In genomic region chr5:36787365-36787764, GRCh38 we compare ENCODE assay signal across 13 cellular contexts.
DNase-seq lines count a peak whose midpoint lies in the region; ATAC-seq, FAIRE-seq and TF ChIP-seq lines count a peak whose summit lies in the region.
"Had no signal": no experiment of that assay in that cellular context is flagged by ENCODE, and none has a peak within 500 bp of the region (broad histone marks: within the 10 kb centered on the region; RNA-seq: fewer than 3 reads in every experiment).

No MANE protein-coding gene starts in this region.

- ATAC-seq in right lobe of liver, result peak; percentile 72 to 84 (median 78)
- ATAC-seq in GM21515 (IDR thresholded peaks at IDR 0.05; ENCODE audit: unreplicated experiment), result no peak
- ATAC-seq: CD8-positive, alpha-beta T cell had no signal

- no peaks in the 10 kb centered on the region for H3K36me3 ChIP-seq in BLaER1 treated with 17β-estradiol and CSF1 and Interleukin-3, amounts not matched to agents 10 nM and 100 nM
- H3K36me3 ChIP-seq in bronchial epithelial cell (ENCODE audit: control insufficient read depth, insufficient read depth, low read length) (no peaks in the 10 kb centered on the region), right lobe of liver (no peaks in the 10 kb centered on the region)

- no peak overlapping the region for H3K27ac ChIP-seq in BLaER1 treated with 17β-estradiol and CSF1 and Interleukin-3, amounts not matched to agents 10 nM and 100 nM
- H3K27ac ChIP-seq in right lobe of liver, result no peak overlapping the region

- no peak overlapping the region for H3K4me3 ChIP-seq in BLaER1 treated with 17β-estradiol and CSF1 and Interleukin-3, amounts not matched to agents 10 nM and 100 nM
- H3K4me3 ChIP-seq in bronchial epithelial cell (ENCODE audit: low read depth, low read length), result no peak overlapping the region
- H3K4me3 ChIP-seq in right lobe of liver, result no peak overlapping the region

- peak; percentile 55 for DNase-seq in HuH-7.5 (ENCODE audit: low spot score)
- DNase-seq in bronchial epithelial cell (ENCODE audit: low read depth), result no peak
- peak in 2 of 3 donors; percentile 40 to 64 for DNase-seq in right lobe of liver
- no peak for DNase-seq in posterior vena cava (ENCODE audit: low spot score)
- DNase-seq in frontal cortex (ENCODE audit: low spot score in 2 of 2), result no peak
- DNase-seq: CD8-positive, alpha-beta T cell; COR-L47; GF-D8 had no signal

- 28% methylated on average over 5 of the region's 5 CpGs for WGBS in right lobe of liver (ENCODE audit: insufficient coverage, low coverage, low lambda C conversion rate, missing lambda C conversion rate)

- H3K4me2 ChIP-seq in BLaER1 treated with 17β-estradiol and CSF1 and Interleukin-3, amounts not matched to agents 10 nM and 100 nM, result peak overlapping the region in 8 of 11 experiments; percentile 4 to 75 (median 22); a peak in 7 of 22 replicates

- no peak for TF ChIP-seq POLR2A in right lobe of liver (IDR thresholded peaks at IDR 0.05)

- no peaks in the 10 kb centered on the region for H3K27me3 ChIP-seq in BLaER1 treated with 17β-estradiol and CSF1 and Interleukin-3, amounts not matched to agents 10 nM and 100 nM
- no peaks in the 10 kb centered on the region for H3K27me3 ChIP-seq in bronchial epithelial cell (ENCODE audit: control insufficient read depth, insufficient read depth, low read length)
- no peaks in the 10 kb centered on the region for H3K27me3 ChIP-seq in right lobe of liver

- H4K20me1 ChIP-seq in BLaER1 treated with 17β-estradiol and CSF1 and Interleukin-3, amounts not matched to agents 10 nM and 100 nM, result no peaks in the 10 kb centered on the region

- peaks cover 0 to 24% (median 21%) of the 10 kb centered on the region in 10 experiments; a peak in 16 of 20 replicates for H3K4me1 ChIP-seq in BLaER1 treated with 17β-estradiol and CSF1 and Interleukin-3, amounts not matched to agents 10 nM and 100 nM
- peaks cover 0 to 35% (median 8%) of the 10 kb centered on the region in 4 donors for H3K4me1 ChIP-seq in right lobe of liver

- FAIRE-seq in bronchial epithelial cell (lab: Jason Lieb, UNC) (peak; percentile 7), frontal cortex (lab: Jason Lieb, UNC) (no peak)
- FAIRE-seq: A204.1, D721Med, H54 had no signal

- no peak overlapping the region for H3K9ac ChIP-seq in BLaER1 treated with 17β-estradiol and CSF1 and Interleukin-3, amounts not matched to agents 10 nM and 100 nM

- TF ChIP-seq CTCF in bronchial epithelial cell (IDR thresholded peaks at IDR 0.05; ENCODE audit: insufficient read depth, low read length, severe bottlenecking), result no peak
- TF ChIP-seq CTCF in right lobe of liver (IDR thresholded peaks at IDR 0.05), result no peak

- H3K9me3 ChIP-seq in BLaER1 treated with 17β-estradiol and CSF1 and Interleukin-3, amounts not matched to agents 10 nM and 100 nM (replicated peaks in 1 of 11), result peaks cover 0 to 21% (median 11%) of the 10 kb centered on the region in 11 experiments; a peak in 13 of 22 replicates
- H3K9me3 ChIP-seq in right lobe of liver, result no peaks in the 10 kb centered on the region

- intact Hi-C loops in right lobe of liver (cut with DNase I) (no loop called here), posterior vena cava (cut with DNase I) (no loop called here)

Comparison
In these comparisons a context has a peak if more than half of its experiments do, and no peak if none do; other contexts are left out.
1. DNase-seq: peak in HuH-7.5 (single experiment) and right lobe of liver (2 of 3); none in bronchial epithelial cell (single experiment), posterior vena cava (single experiment) and frontal cortex (0 of 2).